In the genomic region with DNA sequence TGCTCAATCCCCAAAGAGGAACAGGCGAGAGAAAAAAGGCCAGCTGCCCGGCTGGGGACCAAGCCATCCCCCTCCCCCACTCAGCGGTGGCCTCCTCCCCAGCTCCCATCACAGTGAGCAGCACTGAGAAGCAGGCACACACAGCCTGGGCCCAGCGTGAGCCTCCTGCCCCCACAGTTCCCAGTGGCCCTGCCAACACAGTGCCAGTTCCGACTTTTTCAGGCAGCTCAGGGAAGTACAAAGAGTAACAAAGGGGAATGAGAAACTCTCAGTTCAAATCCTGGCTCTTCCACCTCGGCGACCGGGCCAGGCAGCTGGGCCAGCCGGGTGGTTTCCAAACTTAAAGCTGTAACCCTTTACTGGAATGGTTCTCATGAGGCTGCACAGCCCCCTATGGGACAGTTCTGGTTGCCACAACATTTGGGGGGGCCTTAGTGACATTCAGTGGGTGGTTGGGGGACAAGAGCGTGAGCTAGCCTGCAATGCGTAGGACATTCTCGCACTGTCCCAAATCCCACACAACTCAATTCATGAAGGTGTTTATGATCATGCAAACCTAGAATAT, we compare ENCODE assay signal across 14 cellular contexts. TPM values are rescaled to one million over a fixed set of nuclear protein-coding genes. Genes with fewer than 3 reads are reported as not detected.
DNase-seq lines count a peak whose midpoint lies in the region; ATAC-seq and TF ChIP-seq lines count a peak whose summit lies in the region.
"Had no signal": no experiment of that assay in that cellular context is flagged by ENCODE, and none has a peak within 500 bp of the region (broad histone marks: within the 10 kb centered on the region; RNA-seq: fewer than 3 reads in every experiment).

No MANE protein-coding gene starts in this region.

- CTCF ChIA-PET in A673 (lab: Charles Lee): no interaction called here
- CTCF ChIA-PET in HEK293T (lab: Yijun Ruan, JAX): no interaction called here

- H2AK5ac ChIP-seq in neuronal stem cell (ENCODE audit: low read depth, low read length): peak overlapping the region; percentile 56

- peak overlapping the region; percentile 79 for H3K18ac ChIP-seq in neuronal stem cell (ENCODE audit: low read length)

- peak overlapping the region; percentile 98 for H3K14ac ChIP-seq in neuronal stem cell (ENCODE audit: low read length)

- peaks cover 7% of the 10 kb centered on the region for H3K79me1 ChIP-seq in neuronal stem cell (ENCODE audit: low read depth, low read length)

- WGBS in neuronal stem cell (ENCODE audit: extremely low coverage in 2 of 2, insufficient read length in 2 of 2, insufficient replicate concordance in 1 of 2), 2 donors: no CpG with 5 or more reads among the region's 12 CpGs

- H2BK120ac ChIP-seq in neuronal stem cell (ENCODE audit: low read depth, low read length): no peak overlapping the region

- no peaks in the 10 kb centered on the region for H3F3A ChIP-seq in OCI-LY1 (ENCODE audit: insufficient read depth, low read length)

- H3K36me3 ChIP-seq in A673 (ENCODE audit: insufficient read depth, low read length, poor library complexity, severe bottlenecking) (no peaks in the 10 kb centered on the region), OCI-LY1 (ENCODE audit: insufficient read depth, low read length) (peaks cover 43% of the 10 kb centered on the region; the same call in 1 of the 2 replicates), neuronal stem cell (replicated peaks in 1 of 2; ENCODE audit: control insufficient read depth in 2 of 2, insufficient read depth in 2 of 2, low read length in 2 of 2) (peaks cover 5 to 6% of the 10 kb centered on the region in 2 donors)

- H3K79me2 ChIP-seq in OCI-LY1 (ENCODE audit: insufficient read depth, low read length): no peaks in the 10 kb centered on the region

- no peak overlapping the region for H4K91ac ChIP-seq in neuronal stem cell (ENCODE audit: low read depth, low read length, poor library complexity)

- H2AFZ ChIP-seq in OCI-LY1 (ENCODE audit: low read length): no peak overlapping the region
- peak overlapping the region; percentile 51 for H2AFZ ChIP-seq in neuronal stem cell (ENCODE audit: low read length)

- peak overlapping the region; percentile 84 for H4K8ac ChIP-seq in neuronal stem cell (ENCODE audit: low read depth, low read length)

- ATAC-seq in HG03280 (IDR thresholded peaks at IDR 0.05; ENCODE audit: unreplicated experiment) (no peak), left colon (no peak)
- ATAC-seq: naive thymus-derived CD8-positive, alpha-beta T cell had no signal

- peak overlapping the region; percentile 75 for H3K23ac ChIP-seq in neuronal stem cell (ENCODE audit: low read depth, low read length, poor library complexity)

- no peak overlapping the region for H3K9ac ChIP-seq in OCI-LY1 (ENCODE audit: low read length)
- H3K9ac ChIP-seq in neuronal stem cell (ENCODE audit: low read depth, low read length, poor library complexity): peak overlapping the region; percentile 14

- no TSS peak for BruUV-seq in A673 (replicated peaks; lab: Mats Ljungman, UMichigan)

- H3K27ac ChIP-seq in A673 (ENCODE audit: low read depth, low read length, poor library complexity, severe bottlenecking): peak overlapping the region; percentile 47
- no peak overlapping the region for H3K27ac ChIP-seq in OCI-LY1 (ENCODE audit: low read depth, low read length, poor library complexity, severe bottlenecking)
- peak overlapping the region; percentile 48 for H3K27ac ChIP-seq in neuronal stem cell (replicated peaks; ENCODE audit: low read length)

- peak overlapping the region; percentile 87 for H2BK15ac ChIP-seq in neuronal stem cell (ENCODE audit: low read length)

- H3K9me3 ChIP-seq in A673 (ENCODE audit: low read depth, low read length, poor library complexity, severe bottlenecking) (no peaks in the 10 kb centered on the region), OCI-LY1 (ENCODE audit: low read length) (no peaks in the 10 kb centered on the region), neuronal stem cell (replicated peaks in 1 of 2; ENCODE audit: control insufficient read depth in 2 of 2, insufficient read depth in 1 of 2, low read depth in 1 of 2, low read length in 2 of 2) (peaks cover 0 to 3% of the 10 kb centered on the region in 2 donors)

- intact Hi-C loops in A673 (cut with micrococcal nuclease; ENCODE audit: unreplicated experiment): no loop called here
- intact Hi-C loops in left colon (cut with DNase I, micrococcal nuclease): no loop called here

- no peak overlapping the region for H2BK5ac ChIP-seq in neuronal stem cell (ENCODE audit: low read length)

- H3K4me3 ChIP-seq in A673 (ENCODE audit: low read depth, low read length, poor library complexity, severe bottlenecking): no peak overlapping the region
- H3K4me3 ChIP-seq in OCI-LY1 (ENCODE audit: low read depth, low read length, poor library complexity, severe bottlenecking): no peak overlapping the region
- H3K4me3 ChIP-seq in neuronal stem cell (ENCODE audit: low read length in 2 of 2): peak overlapping the region in 1 of 2 donors; percentile 5

- no peak overlapping the region for H2BK12ac ChIP-seq in neuronal stem cell (ENCODE audit: low read length)

- H3K4me2 ChIP-seq in OCI-LY1 (ENCODE audit: low read length) (no peak overlapping the region), neuronal stem cell (ENCODE audit: insufficient read depth, low read length, poor library complexity, severe bottlenecking) (no peak overlapping the region)

- TF ChIP-seq CTCF in A673 (conservative IDR thresholded peaks at IDR 0.05; ENCODE audit: low read depth, low read length) (no peak), OCI-LY1 (IDR thresholded peaks at IDR 0.05; ENCODE audit: low read length) (peak; percentile 13; the same call in 1 of the 2 replicates)

- H3K9me2 ChIP-seq in OCI-LY1 (ENCODE audit: low read depth, low read length): no peaks in the 10 kb centered on the region

- no peaks in the 10 kb centered on the region for H4K20me1 ChIP-seq in OCI-LY1 (ENCODE audit: insufficient read depth, low read length)

- POLR2A ChIA-PET in A673 (lab: Charles Lee; ENCODE audit: low non-redundant PET): no interaction called here
- POLR2A ChIA-PET in HEK293T (lab: Yijun Ruan, JAX): interaction anchor here (0.8 to 1.2 kb wide), 2 partner anchors 18 to 30 kb away, joined by 3 read pairs; no protein-coding TSS in a partner anchor

- DNase-seq in A673 (ENCODE audit: low spot score) (no peak), globus pallidus (ENCODE audit: low spot score) (peak; percentile 72), neuronal stem cell (ENCODE audit: low spot score) (no peak), HEK293T (ENCODE audit: extremely low spot score) (no peak), NCI-H2029 (lab: John Stamatoyannopoulos, UW) (no peak), left colon (no peak)
- DNase-seq: activated naive CD4-positive, alpha-beta T cell treated with anti-CD3 and anti-CD28 coated beads, Interleukin-2, amount 10 ng/mL, durations not matched to agents 7 days and 5 days; Karpas-422; NCI-H1694; SIG-M5; trophoblast cell had no signal

- H3K4ac ChIP-seq in neuronal stem cell (ENCODE audit: low read length): no peak overlapping the region

- H3K27me3 ChIP-seq in A673 (replicated peaks; ENCODE audit: insufficient read depth, low read depth, low read length, poor library complexity): no peaks in the 10 kb centered on the region
- H3K27me3 ChIP-seq in OCI-LY1 (ENCODE audit: insufficient read depth, low read length): no peaks in the 10 kb centered on the region
- H3K27me3 ChIP-seq in neuronal stem cell (ENCODE audit: control insufficient read depth in 3 of 3, insufficient read depth in 3 of 3, low read depth in 1 of 3, low read length in 3 of 3): peaks cover 0 to 3% (median 0%) of the 10 kb centered on the region in 3 experiments

- H3K4me1 ChIP-seq in A673 (ENCODE audit: insufficient read depth, low read length, poor library complexity, severe bottlenecking) (peaks cover 13% of the 10 kb centered on the region), OCI-LY1 (ENCODE audit: insufficient read depth, low read length, severe bottlenecking) (peaks cover 29% of the 10 kb centered on the region), neuronal stem cell (ENCODE audit: control insufficient read depth in 2 of 2, insufficient read depth in 1 of 2, low read depth in 1 of 2, low read length in 2 of 2) (peaks cover 42 to 55% of the 10 kb centered on the region in 2 donors)

TF ChIP-seq in HEK293T, 16 proteins besides CTCF, POLR2A, EP300 and RAD21:
- TF ChIP-seq ELF4 (IDR thresholded peaks at IDR 0.05): no peak
TF ChIP-seq in HEK293T: peak in this region for 0.

RNA-seq across cellular contexts. Expression of gene TNK2, which starts 18.4 kb away (rescaled TPM):
- total RNA-seq in A673 (2021) (18.2 and 24.4 TPM in 2 replicates), left colon (10 to 100 TPM; 18.3 to 33.9 TPM)
- 21.3 TPM for polyA plus RNA-seq in neuronal stem cell (2013, experiment 1 of 2)
- 20.7 TPM for polyA plus RNA-seq in neuronal stem cell (2013, experiment 2 of 2)
